Comparison of ENCODE assay signal across 8 cellular contexts in genomic region chr11:7436657-7437056, GRCh38. TPM values are rescaled to one million over a fixed set of nuclear protein-coding genes. Genes with fewer than 3 reads are reported as not detected.
A peak's percentile ranks its signal among the peaks of the same experiment; 100 is the strongest.
DNase-seq lines count a peak whose midpoint lies in the region; ATAC-seq and TF ChIP-seq lines count a peak whose summit lies in the region.

No MANE protein-coding gene starts in this region.

- H3K27me3 ChIP-seq in prostate gland (replicated peaks; ENCODE audit: insufficient read depth), result no peaks in the 10 kb centered on the region
- H3K27me3 ChIP-seq in dorsolateral prefrontal cortex, result no peaks in the 10 kb centered on the region

- ATAC-seq in GM19455 (IDR thresholded peaks at IDR 0.05; ENCODE audit: unreplicated experiment), result peak; percentile 67

- H3K36me3 Mint-ChIP-seq in dendritic cell treated with granulocyte-macrophage colony-stimulating factor and Interleukin-4, amounts not matched to agents 40 ng/mL and 50 ng/mL, for 4 days (ENCODE audit: low read depth), result no peaks in the 10 kb centered on the region

- intact Hi-C loops in dendritic cell treated with granulocyte-macrophage colony-stimulating factor and Interleukin-4, amounts not matched to agents 40 ng/mL and 50 ng/mL, for 4 days (cut with micrococcal nuclease), result no loop called here
- intact Hi-C loops in prostate gland (cut with DNase I) (no loop called here), dorsolateral prefrontal cortex (cut with DNase I) (loop anchor here in 1 of 2 donors (5.0 kb wide), 1 partner anchor 339 kb away; no protein-coding TSS in a partner anchor)

- H3K27me3 Mint-ChIP-seq in dendritic cell treated with granulocyte-macrophage colony-stimulating factor and Interleukin-4, amounts not matched to agents 40 ng/mL and 50 ng/mL, for 4 days, result peaks cover 1% of the 10 kb centered on the region

- H3K27ac Mint-ChIP-seq in dendritic cell treated with granulocyte-macrophage colony-stimulating factor and Interleukin-4, amounts not matched to agents 40 ng/mL and 50 ng/mL, for 4 days, result peak overlapping the region; percentile 56

- no peaks in the 10 kb centered on the region for H3K4me1 ChIP-seq in prostate gland (replicated peaks)

- H3K9me3 Mint-ChIP-seq in dendritic cell treated with granulocyte-macrophage colony-stimulating factor and Interleukin-4, amounts not matched to agents 40 ng/mL and 50 ng/mL, for 4 days, result no peaks in the 10 kb centered on the region

- H3K4me3 Mint-ChIP-seq in dendritic cell treated with granulocyte-macrophage colony-stimulating factor and Interleukin-4, amounts not matched to agents 40 ng/mL and 50 ng/mL, for 4 days, result no peak overlapping the region

- H3K4me3 ChIP-seq in prostate gland (no peak overlapping the region), dorsolateral prefrontal cortex (no peak overlapping the region)

- no peaks in the 10 kb centered on the region for H3K9me3 ChIP-seq in prostate gland

- peak; percentile 14 for DNase-seq in GDM1 (lab: John Stamatoyannopoulos, UW)
- DNase-seq in KBM-7, result peak; percentile 58
- no peak for DNase-seq in effector CD4-positive, alpha-beta T cell
- no peak for DNase-seq in NCI-H1092 treated with DMSO at 0.1 percent for 48 hours (lab: John Stamatoyannopoulos, UW)
- no peak for DNase-seq in prostate gland (ENCODE audit: low spot score)
- DNase-seq in dorsolateral prefrontal cortex, result no peak

- H3K27ac ChIP-seq in prostate gland, result no peak overlapping the region
- no peak overlapping the region for H3K27ac ChIP-seq in dorsolateral prefrontal cortex

- no peaks in the 10 kb centered on the region for H3K36me3 ChIP-seq in prostate gland

- TF ChIP-seq POLR2A in prostate gland (IDR thresholded peaks at IDR 0.05), result no peak

- TF ChIP-seq CTCF in prostate gland (IDR thresholded peaks at IDR 0.05) (no peak), dorsolateral prefrontal cortex (IDR thresholded peaks at IDR 0.05 in 54 of 56, conservative IDR thresholded peaks at IDR 0.05 in 2 of 56; ENCODE audit: low read depth in 1 of 56, partially characterized antibody in 56 of 56) (no peak)

- WGBS in prostate gland, result 48% methylated on average over 5 of the region's 5 CpGs

- peaks cover 35% of the 10 kb centered on the region for H3K4me1 Mint-ChIP-seq in dendritic cell treated with granulocyte-macrophage colony-stimulating factor and Interleukin-4, amounts not matched to agents 40 ng/mL and 50 ng/mL, for 4 days (ENCODE audit: low read depth)

- in situ Hi-C loops in KBM-7 (cut with MboI; ENCODE audit: low pct_unique_long_range_greater_than_20kb, low sequenced_read_pairs), result no loop called here

RNA-seq across cellular contexts. Expression of gene OLFML1, which starts 48.6 kb away (rescaled TPM):
- 1 to 10 TPM; 3.5 to 4.4 TPM for total RNA-seq in prostate gland
- 1 to 10 TPM in 70 of 120 experiments, under 1 TPM in 47, not detected in 3; 0.23 to 4.4 (median 1.1) TPM for total RNA-seq in dorsolateral prefrontal cortex

Comparison
In these comparisons a context has a peak if more than half of its experiments do, and no peak if none do; other contexts are left out.
1. DNase-seq: peak in GDM1 (single experiment) and KBM-7 (single experiment); none in effector CD4-positive, alpha-beta T cell (single experiment), NCI-H1092 treated with DMSO at 0.1 percent for 48 hours (single experiment), prostate gland (single experiment) and dorsolateral prefrontal cortex (0 of 10).